In the genomic region with DNA sequence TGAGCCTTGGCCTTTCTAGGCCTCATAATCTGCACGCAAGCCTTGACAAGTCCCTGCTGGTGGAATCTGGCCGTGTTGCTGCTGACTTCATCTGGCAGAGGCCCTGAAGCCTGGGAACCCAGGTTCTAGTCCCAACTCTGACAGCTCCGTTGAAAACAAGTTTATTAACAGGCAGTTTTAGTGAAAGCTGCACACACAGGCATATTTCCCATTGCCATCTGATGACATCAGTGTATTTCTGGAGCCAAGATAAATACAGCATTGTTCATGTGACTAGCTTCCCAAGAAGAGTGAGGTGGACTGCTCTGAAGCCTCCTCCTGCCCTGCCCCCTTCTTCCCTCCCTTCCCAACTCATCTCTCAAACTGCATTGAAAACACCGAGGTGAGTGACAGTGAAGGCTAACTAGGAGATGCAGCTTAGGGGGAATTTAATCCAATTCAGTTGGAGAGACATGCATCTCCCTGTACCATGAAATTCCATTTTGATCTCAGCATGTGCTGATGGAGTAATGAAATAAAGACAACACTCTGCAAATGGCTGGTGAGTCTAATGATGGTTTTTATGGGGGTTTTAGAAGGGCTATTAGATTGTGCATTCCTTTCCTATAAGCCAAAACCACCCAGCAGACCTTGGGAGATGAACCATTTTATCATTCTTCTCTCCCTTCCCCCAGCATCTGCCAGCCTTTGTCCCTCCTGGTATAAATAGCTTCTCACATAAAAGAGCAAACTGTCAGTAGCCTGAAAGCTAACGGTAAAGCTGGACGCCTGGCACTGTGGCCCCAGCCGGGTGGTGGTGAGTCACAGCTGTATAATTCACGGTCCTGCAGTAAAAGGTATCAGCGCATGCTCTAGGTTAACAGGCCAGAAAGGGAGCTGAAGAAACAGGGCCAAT, we compare ENCODE assay signal across 9 cellular contexts. TPM values are rescaled to one million over a fixed set of nuclear protein-coding genes. Genes with fewer than 3 reads are reported as not detected.
A peak's percentile ranks its signal among the peaks of the same experiment; 100 is the strongest.
DNase-seq lines count a peak whose midpoint lies in the region; ATAC-seq and TF ChIP-seq lines count a peak whose summit lies in the region.
"Had no signal": no experiment of that assay in that cellular context is flagged by ENCODE, and none has a peak within 500 bp of the region (broad histone marks: within the 10 kb centered on the region; RNA-seq: fewer than 3 reads in every experiment).

No MANE protein-coding gene starts in this region.

- H3K27me3 ChIP-seq in psoas muscle (ENCODE audit: insufficient read depth in 3 of 3, low read length in 2 of 3) = no peaks in the 10 kb centered on the region

- H3K9me3 Mint-ChIP-seq in activated T-cell treated with anti-CD3 and anti-CD28 coated beads, Interleukin-2, amount 50 U/mL, for 24 hours = no peaks in the 10 kb centered on the region

- no peak overlapping the region for H3K27ac Mint-ChIP-seq in activated T-cell treated with anti-CD3 and anti-CD28 coated beads, Interleukin-2, amount 50 U/mL, for 24 hours

- H3K27ac ChIP-seq in psoas muscle (peak overlapping the region; percentile 56), OCI-LY7 (ENCODE audit: low read depth, low read length, poor library complexity, severe bottlenecking) (no peak overlapping the region)
- H3K27ac ChIP-seq: HL-60 had no signal

- no peak for TF ChIP-seq CTCF in psoas muscle (IDR thresholded peaks at IDR 0.05)
- no peak for TF ChIP-seq CTCF in OCI-LY7 (conservative IDR thresholded peaks at IDR 0.05; ENCODE audit: low read length)

- CTCF ChIA-PET in OCI-LY7 (lab: Charles Lee; ENCODE audit: unreplicated experiment) = no interaction called here

- H3K4me2 ChIP-seq in OCI-LY7 (ENCODE audit: low read length) = no peak overlapping the region

- H4K20me1 ChIP-seq in OCI-LY7 (ENCODE audit: insufficient read depth, low read length) = no peaks in the 10 kb centered on the region

- peaks cover 5% of the 10 kb centered on the region for H3K4me1 ChIP-seq in psoas muscle
- no peaks in the 10 kb centered on the region for H3K4me1 ChIP-seq in OCI-LY7 (ENCODE audit: insufficient read depth, low read length, poor library complexity, severe bottlenecking)

- DNase-seq in GM04504 (ENCODE audit: low read depth) (peak; percentile 95), SK-MEL-5 (ENCODE audit: low read depth, low spot score) (peak; percentile 52), head of caudate nucleus (peak in 26 of 42 donors; percentile 11 to 73 (median 36)), psoas muscle (peak in 1 of 2 donors; percentile 42), OCI-LY7 (ENCODE audit: low spot score) (no peak), KBM-7 (no peak)
- DNase-seq in activated T-cell treated with anti-CD3 and anti-CD28 coated beads, Interleukin-2, amount 50 U/mL, for 24 hours = no peak

- ATAC-seq in psoas muscle (peak; percentile 48 to 78 (median 56)), GM19463 (IDR thresholded peaks at IDR 0.05; ENCODE audit: unreplicated experiment) (no peak)

- no peak overlapping the region for H3K4me3 Mint-ChIP-seq in activated T-cell treated with anti-CD3 and anti-CD28 coated beads, Interleukin-2, amount 50 U/mL, for 24 hours

- in situ Hi-C loops in SK-MEL-5 (cut with HindIII; ENCODE audit: low pct_unique_long_range_greater_than_20kb, low sequenced_read_pairs) = loop anchor here (25.0 kb wide), 1 partner anchor 150 kb away; no protein-coding TSS in a partner anchor
- in situ Hi-C loops in KBM-7 (cut with MboI; ENCODE audit: low pct_unique_long_range_greater_than_20kb, low sequenced_read_pairs) = no loop called here

- 24 to 39% (median 27%) methylated on average over 9 of the region's 9 CpGs for WGBS in psoas muscle, 3 donors

- H3K9me2 ChIP-seq in OCI-LY7 (ENCODE audit: insufficient read depth, low read length) = no peaks in the 10 kb centered on the region

- no peaks in the 10 kb centered on the region for H3K4me1 Mint-ChIP-seq in activated T-cell treated with anti-CD3 and anti-CD28 coated beads, Interleukin-2, amount 50 U/mL, for 24 hours (ENCODE audit: low read depth)

- H2AFZ ChIP-seq in OCI-LY7 (ENCODE audit: low read length) = no peak overlapping the region

- no peaks in the 10 kb centered on the region for H3K36me3 Mint-ChIP-seq in activated T-cell treated with anti-CD3 and anti-CD28 coated beads, Interleukin-2, amount 50 U/mL, for 24 hours (ENCODE audit: low read depth)

- BruUV-seq in OCI-LY7 (replicated peaks; lab: Mats Ljungman, UMichigan) = no TSS peak

- no peaks in the 10 kb centered on the region for H3K36me3 ChIP-seq in psoas muscle (ENCODE audit: insufficient read depth in 1 of 2, low read depth in 1 of 2)
- no peaks in the 10 kb centered on the region for H3K36me3 ChIP-seq in OCI-LY7 (ENCODE audit: insufficient read depth, low read length)

- intact Hi-C loops in head of caudate nucleus (cut with DNase I) = no loop called here
- intact Hi-C loops in psoas muscle (cut with DNase I) = no loop called here
- intact Hi-C loops in OCI-LY7 (cut with micrococcal nuclease; ENCODE audit: unreplicated experiment) = no loop called here

- H3K9me3 ChIP-seq in psoas muscle = no peaks in the 10 kb centered on the region
- no peaks in the 10 kb centered on the region for H3K9me3 ChIP-seq in OCI-LY7 (ENCODE audit: low read length)

- no peaks in the 10 kb centered on the region for H3K27me3 Mint-ChIP-seq in activated T-cell treated with anti-CD3 and anti-CD28 coated beads, Interleukin-2, amount 50 U/mL, for 24 hours

- no peaks in the 10 kb centered on the region for H3K79me2 ChIP-seq in OCI-LY7 (ENCODE audit: insufficient read depth, low read depth, low read length)

- POLR2A ChIA-PET in OCI-LY7 (lab: Charles Lee) = interaction anchor here (0.7 to 1.3 kb wide), 2 partner anchors 14 to 25 kb away, joined by 3 read pairs; no protein-coding TSS in a partner anchor

- no peak overlapping the region for H3K4me3 ChIP-seq in psoas muscle
- no peak overlapping the region for H3K4me3 ChIP-seq in OCI-LY7 (ENCODE audit: low read depth, low read length, poor library complexity, severe bottlenecking)

RNA-seq across cellular contexts. Expression of a gene that starts 38.0 kb away (rescaled TPM):
- total RNA-seq in SK-MEL-5 (2014; rRNA removed; shearing (Covaris generic)) = 0.69 and 1.5 TPM in 2 replicates
- polyA plus RNA-seq in SK-MEL-5 (2015; cell fraction: cytosol; rRNA removed) = 0.42 and 0.68 TPM in 2 replicates
- polyA plus RNA-seq in SK-MEL-5 (2015; cell fraction: nucleus; rRNA removed) = 2.4 and 5.3 TPM in 2 replicates
- 1 to 10 TPM; 2.2 to 4.9 (median 3.1) TPM for total RNA-seq in psoas muscle
- polyA plus RNA-seq in psoas muscle = under 1 TPM; 0.34 to 0.95 (median 0.92) TPM
- 1.3 and 2.0 TPM in 2 replicates for total RNA-seq in OCI-LY7 (2014; rRNA removed; shearing (Covaris generic))
- total RNA-seq in OCI-LY7 (2022) = 2.3 and 3.9 TPM in 2 replicates

Comparison
In these comparisons a context has a peak if more than half of its experiments do, and no peak if none do; other contexts are left out.
1. DNase-seq: peak in GM04504 (single experiment), SK-MEL-5 (single experiment) and head of caudate nucleus (26 of 42); none in OCI-LY7 (single experiment), KBM-7 (single experiment) and activated T-cell treated with anti-CD3 and anti-CD28 coated beads, Interleukin-2, amount 50 U/mL, for 24 hours (single experiment).